Comparison of ENCODE assay signal across 1 cellular context in the genomic region with DNA sequence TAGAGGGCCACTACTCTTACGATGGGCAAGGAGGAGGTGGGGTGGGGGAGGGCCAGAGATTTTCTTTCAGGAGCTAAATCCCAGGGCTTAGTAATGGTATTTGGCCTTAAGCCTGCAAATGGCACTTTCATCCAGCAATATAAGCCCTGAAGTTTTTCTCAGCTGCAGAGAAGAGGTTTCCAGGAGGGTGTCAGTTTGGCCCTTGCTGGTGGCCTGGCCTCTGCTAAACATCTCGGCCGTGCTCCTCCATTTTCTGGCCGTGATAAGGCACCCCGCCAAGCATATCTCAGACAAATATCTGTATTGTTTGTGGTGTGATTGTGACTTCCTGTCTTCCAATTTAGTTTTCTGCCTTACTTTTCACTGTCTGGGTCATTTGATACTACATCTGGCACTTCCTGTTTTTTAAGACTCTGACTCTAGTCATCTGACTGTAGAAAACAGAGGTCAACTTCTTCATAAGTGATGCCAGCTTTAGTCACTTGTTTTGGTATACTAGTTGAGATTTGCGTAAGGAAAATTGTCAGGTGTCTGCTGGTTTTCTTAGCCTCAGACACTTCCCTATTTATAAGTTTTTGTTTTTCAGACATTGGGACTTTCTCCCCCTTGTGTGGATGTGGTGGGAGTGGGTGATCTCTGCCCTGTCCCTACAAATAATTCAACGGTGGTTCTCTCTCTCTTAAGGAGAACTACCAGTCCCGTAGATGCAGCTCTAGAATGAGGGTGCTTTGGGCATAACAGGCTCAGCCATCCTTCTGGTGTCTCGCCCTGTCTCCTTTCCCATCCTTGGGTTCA.
TF ChIP-seq lines count a peak whose summit lies in the region.

No MANE protein-coding gene starts in this region.

TF ChIP-seq in HepG2, 621 proteins besides CTCF, POLR2A, EP300 and RAD21 (continued from another document):
- TF ChIP-seq ZNF318 (CRISPR knock-in tag; IDR thresholded peaks at IDR 0.05) (no peak), ZFP36L1 (CRISPR knock-in tag; IDR thresholded peaks at IDR 0.05) (no peak)
